Comparison of ENCODE assay signal across 1 cellular context in the genomic region with DNA sequence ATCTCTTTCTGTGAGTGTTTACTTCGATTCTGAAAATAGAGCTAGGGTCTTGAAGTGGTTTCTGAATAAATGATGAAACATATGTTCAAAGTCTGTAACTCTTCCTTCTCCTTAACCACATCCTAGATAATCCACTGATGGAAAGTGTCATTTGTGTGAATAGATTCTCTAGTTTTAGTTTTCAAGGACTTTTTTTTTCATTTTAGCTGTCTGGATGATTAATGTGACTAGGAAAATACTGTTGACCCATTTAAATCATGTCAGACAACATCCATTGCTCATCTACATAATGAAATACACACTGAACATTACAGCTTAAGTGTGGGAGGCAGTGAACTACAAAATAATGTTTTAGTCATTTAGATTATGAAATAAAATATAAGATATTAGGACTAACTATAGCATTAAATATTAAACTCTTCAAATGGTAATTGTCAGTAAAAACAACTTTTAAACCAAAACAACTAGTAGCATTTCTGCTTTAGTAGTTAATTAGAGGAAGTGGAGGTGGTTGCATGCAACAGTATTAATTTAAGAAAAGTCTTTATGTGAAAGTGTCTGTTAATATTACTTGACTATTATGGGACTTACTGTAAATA.
TF ChIP-seq lines count a peak whose summit lies in the region.

No MANE protein-coding gene starts in this region.

TF ChIP-seq in K562, 482 proteins besides CTCF, POLR2A, EP300 and RAD21 (continued from another document and continues in another):
- TF ChIP-seq, protein P1, sequence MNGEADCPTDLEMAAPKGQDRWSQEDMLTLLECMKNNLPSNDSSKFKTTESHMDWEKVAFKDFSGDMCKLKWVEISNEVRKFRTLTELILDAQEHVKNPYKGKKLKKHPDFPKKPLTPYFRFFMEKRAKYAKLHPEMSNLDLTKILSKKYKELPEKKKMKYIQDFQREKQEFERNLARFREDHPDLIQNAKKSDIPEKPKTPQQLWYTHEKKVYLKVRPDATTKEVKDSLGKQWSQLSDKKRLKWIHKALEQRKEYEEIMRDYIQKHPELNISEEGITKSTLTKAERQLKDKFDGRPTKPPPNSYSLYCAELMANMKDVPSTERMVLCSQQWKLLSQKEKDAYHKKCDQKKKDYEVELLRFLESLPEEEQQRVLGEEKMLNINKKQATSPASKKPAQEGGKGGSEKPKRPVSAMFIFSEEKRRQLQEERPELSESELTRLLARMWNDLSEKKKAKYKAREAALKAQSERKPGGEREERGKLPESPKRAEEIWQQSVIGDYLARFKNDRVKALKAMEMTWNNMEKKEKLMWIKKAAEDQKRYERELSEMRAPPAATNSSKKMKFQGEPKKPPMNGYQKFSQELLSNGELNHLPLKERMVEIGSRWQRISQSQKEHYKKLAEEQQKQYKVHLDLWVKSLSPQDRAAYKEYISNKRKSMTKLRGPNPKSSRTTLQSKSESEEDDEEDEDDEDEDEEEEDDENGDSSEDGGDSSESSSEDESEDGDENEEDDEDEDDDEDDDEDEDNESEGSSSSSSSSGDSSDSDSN (IDR thresholded peaks at IDR 0.05; ENCODE audit: borderline replicate concordance in 1 of 2, low read depth in 2 of 2, low read length in 2 of 2) = no peak
- TF ChIP-seq IFI16 (CRISPR knock-in tag; IDR thresholded peaks at IDR 0.05) = no peak
- TF ChIP-seq, protein P2, sequence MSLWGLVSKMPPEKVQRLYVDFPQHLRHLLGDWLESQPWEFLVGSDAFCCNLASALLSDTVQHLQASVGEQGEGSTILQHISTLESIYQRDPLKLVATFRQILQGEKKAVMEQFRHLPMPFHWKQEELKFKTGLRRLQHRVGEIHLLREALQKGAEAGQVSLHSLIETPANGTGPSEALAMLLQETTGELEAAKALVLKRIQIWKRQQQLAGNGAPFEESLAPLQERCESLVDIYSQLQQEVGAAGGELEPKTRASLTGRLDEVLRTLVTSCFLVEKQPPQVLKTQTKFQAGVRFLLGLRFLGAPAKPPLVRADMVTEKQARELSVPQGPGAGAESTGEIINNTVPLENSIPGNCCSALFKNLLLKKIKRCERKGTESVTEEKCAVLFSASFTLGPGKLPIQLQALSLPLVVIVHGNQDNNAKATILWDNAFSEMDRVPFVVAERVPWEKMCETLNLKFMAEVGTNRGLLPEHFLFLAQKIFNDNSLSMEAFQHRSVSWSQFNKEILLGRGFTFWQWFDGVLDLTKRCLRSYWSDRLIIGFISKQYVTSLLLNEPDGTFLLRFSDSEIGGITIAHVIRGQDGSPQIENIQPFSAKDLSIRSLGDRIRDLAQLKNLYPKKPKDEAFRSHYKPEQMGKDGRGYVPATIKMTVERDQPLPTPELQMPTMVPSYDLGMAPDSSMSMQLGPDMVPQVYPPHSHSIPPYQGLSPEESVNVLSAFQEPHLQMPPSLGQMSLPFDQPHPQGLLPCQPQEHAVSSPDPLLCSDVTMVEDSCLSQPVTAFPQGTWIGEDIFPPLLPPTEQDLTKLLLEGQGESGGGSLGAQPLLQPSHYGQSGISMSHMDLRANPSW (CRISPR knock-in tag; IDR thresholded peaks at IDR 0.05) = no peak
- TF ChIP-seq GTF2E2 (tag; IDR thresholded peaks at IDR 0.05) = no peak; the same call in 1 of the 2 replicates
- TF ChIP-seq MEF2D (tag; conservative IDR thresholded peaks at IDR 0.05; ENCODE audit: low read depth) = peak; percentile 88
- TF ChIP-seq ZZZ3 (IDR thresholded peaks at IDR 0.05) = no peak
- no peak for TF ChIP-seq PHF20 (IDR thresholded peaks at IDR 0.05; ENCODE audit: partially characterized antibody)
- TF ChIP-seq, protein P3, sequence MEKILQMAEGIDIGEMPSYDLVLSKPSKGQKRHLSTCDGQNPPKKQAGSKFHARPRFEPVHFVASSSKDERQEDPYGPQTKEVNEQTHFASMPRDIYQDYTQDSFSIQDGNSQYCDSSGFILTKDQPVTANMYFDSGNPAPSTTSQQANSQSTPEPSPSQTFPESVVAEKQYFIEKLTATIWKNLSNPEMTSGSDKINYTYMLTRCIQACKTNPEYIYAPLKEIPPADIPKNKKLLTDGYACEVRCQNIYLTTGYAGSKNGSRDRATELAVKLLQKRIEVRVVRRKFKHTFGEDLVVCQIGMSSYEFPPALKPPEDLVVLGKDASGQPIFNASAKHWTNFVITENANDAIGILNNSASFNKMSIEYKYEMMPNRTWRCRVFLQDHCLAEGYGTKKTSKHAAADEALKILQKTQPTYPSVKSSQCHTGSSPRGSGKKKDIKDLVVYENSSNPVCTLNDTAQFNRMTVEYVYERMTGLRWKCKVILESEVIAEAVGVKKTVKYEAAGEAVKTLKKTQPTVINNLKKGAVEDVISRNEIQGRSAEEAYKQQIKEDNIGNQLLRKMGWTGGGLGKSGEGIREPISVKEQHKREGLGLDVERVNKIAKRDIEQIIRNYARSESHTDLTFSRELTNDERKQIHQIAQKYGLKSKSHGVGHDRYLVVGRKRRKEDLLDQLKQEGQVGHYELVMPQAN (IDR thresholded peaks at IDR 0.05; ENCODE audit: borderline replicate concordance) = no peak
- TF ChIP-seq POLR2H (tag; IDR thresholded peaks at IDR 0.05; ENCODE audit: low read depth) = peak; percentile 85
- TF ChIP-seq CBFA2T2 (conservative IDR thresholded peaks at IDR 0.05) = no peak
- peak; percentile 69 for TF ChIP-seq EP400 (IDR thresholded peaks at IDR 0.05)
- TF ChIP-seq, protein P4, sequence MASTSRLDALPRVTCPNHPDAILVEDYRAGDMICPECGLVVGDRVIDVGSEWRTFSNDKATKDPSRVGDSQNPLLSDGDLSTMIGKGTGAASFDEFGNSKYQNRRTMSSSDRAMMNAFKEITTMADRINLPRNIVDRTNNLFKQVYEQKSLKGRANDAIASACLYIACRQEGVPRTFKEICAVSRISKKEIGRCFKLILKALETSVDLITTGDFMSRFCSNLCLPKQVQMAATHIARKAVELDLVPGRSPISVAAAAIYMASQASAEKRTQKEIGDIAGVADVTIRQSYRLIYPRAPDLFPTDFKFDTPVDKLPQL (IDR thresholded peaks at IDR 0.05; ENCODE audit: extremely low read depth, insufficient read length) = no peak
- TF ChIP-seq, protein P5, sequence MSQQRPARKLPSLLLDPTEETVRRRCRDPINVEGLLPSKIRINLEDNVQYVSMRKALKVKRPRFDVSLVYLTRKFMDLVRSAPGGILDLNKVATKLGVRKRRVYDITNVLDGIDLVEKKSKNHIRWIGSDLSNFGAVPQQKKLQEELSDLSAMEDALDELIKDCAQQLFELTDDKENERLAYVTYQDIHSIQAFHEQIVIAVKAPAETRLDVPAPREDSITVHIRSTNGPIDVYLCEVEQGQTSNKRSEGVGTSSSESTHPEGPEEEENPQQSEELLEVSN (IDR thresholded peaks at IDR 0.05; ENCODE audit: borderline replicate concordance in 1 of 2, extremely low read depth in 1 of 2, insufficient read depth in 1 of 2, insufficient read length in 1 of 2, low read depth in 1 of 2, low read length in 1 of 2, poor library complexity in 1 of 2, severe bottlenecking in 1 of 2) = no peak
- no peak for TF ChIP-seq ZNF57 (CRISPR knock-in tag; IDR thresholded peaks at IDR 0.05)
- no peak for TF ChIP-seq PHB2 (IDR thresholded peaks at IDR 0.05; ENCODE audit: low read depth)
- no peak for TF ChIP-seq TAF7 (tag; IDR thresholded peaks at IDR 0.05)
- TF ChIP-seq ZFP30 (CRISPR knock-in tag; IDR thresholded peaks at IDR 0.05; ENCODE audit: borderline replicate concordance) = no peak
- TF ChIP-seq, protein P6, sequence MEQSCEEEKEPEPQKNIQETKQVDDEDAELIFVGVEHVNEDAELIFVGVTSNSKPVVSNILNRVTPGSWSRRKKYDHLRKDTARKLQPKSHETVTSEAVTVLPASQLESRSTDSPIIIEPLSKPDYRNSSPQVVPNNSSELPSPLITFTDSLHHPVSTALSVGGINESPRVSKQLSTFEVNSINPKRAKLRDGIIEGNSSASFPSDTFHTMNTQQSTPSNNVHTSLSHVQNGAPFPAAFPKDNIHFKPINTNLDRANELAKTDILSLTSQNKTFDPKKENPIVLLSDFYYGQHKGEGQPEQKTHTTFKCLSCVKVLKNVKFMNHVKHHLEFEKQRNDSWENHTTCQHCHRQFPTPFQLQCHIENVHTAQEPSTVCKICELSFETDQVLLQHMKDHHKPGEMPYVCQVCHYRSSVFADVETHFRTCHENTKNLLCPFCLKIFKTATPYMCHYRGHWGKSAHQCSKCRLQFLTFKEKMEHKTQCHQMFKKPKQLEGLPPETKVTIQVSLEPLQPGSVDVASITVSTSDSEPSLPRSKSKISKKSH (CRISPR knock-in tag; IDR thresholded peaks at IDR 0.05) = no peak
- no peak for TF ChIP-seq RBM34 (IDR thresholded peaks at IDR 0.05; ENCODE audit: borderline replicate concordance, insufficient read depth, low read length)
- TF ChIP-seq TAF15 (IDR thresholded peaks at IDR 0.05; ENCODE audit: low read depth, low read length) = no peak
- no peak for TF ChIP-seq ATF1 (CRISPR knock-in tag; IDR thresholded peaks at IDR 0.05)
- peak; percentile 42; the same call in 1 of the 2 replicates for TF ChIP-seq ATF1 (tag; IDR thresholded peaks at IDR 0.05)
- no peak for TF ChIP-seq YBX1 (IDR thresholded peaks at IDR 0.05)
- TF ChIP-seq, protein P7, sequence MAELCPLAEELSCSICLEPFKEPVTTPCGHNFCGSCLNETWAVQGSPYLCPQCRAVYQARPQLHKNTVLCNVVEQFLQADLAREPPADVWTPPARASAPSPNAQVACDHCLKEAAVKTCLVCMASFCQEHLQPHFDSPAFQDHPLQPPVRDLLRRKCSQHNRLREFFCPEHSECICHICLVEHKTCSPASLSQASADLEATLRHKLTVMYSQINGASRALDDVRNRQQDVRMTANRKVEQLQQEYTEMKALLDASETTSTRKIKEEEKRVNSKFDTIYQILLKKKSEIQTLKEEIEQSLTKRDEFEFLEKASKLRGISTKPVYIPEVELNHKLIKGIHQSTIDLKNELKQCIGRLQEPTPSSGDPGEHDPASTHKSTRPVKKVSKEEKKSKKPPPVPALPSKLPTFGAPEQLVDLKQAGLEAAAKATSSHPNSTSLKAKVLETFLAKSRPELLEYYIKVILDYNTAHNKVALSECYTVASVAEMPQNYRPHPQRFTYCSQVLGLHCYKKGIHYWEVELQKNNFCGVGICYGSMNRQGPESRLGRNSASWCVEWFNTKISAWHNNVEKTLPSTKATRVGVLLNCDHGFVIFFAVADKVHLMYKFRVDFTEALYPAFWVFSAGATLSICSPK (IDR thresholded peaks at IDR 0.05; ENCODE audit: borderline replicate concordance) = no peak
- TF ChIP-seq ARHGAP35 (IDR thresholded peaks at IDR 0.05; ENCODE audit: partially characterized antibody) = no peak
- TF ChIP-seq, protein P8, sequence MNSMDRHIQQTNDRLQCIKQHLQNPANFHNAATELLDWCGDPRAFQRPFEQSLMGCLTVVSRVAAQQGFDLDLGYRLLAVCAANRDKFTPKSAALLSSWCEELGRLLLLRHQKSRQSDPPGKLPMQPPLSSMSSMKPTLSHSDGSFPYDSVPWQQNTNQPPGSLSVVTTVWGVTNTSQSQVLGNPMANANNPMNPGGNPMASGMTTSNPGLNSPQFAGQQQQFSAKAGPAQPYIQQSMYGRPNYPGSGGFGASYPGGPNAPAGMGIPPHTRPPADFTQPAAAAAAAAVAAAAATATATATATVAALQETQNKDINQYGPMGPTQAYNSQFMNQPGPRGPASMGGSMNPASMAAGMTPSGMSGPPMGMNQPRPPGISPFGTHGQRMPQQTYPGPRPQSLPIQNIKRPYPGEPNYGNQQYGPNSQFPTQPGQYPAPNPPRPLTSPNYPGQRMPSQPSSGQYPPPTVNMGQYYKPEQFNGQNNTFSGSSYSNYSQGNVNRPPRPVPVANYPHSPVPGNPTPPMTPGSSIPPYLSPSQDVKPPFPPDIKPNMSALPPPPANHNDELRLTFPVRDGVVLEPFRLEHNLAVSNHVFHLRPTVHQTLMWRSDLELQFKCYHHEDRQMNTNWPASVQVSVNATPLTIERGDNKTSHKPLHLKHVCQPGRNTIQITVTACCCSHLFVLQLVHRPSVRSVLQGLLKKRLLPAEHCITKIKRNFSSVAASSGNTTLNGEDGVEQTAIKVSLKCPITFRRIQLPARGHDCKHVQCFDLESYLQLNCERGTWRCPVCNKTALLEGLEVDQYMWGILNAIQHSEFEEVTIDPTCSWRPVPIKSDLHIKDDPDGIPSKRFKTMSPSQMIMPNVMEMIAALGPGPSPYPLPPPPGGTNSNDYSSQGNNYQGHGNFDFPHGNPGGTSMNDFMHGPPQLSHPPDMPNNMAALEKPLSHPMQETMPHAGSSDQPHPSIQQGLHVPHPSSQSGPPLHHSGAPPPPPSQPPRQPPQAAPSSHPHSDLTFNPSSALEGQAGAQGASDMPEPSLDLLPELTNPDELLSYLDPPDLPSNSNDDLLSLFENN (IDR thresholded peaks at IDR 0.05; ENCODE audit: low read depth in 2 of 2, low read length in 2 of 2) = no peak; a peak in 1 of 4 replicates
- TF ChIP-seq, protein P9, sequence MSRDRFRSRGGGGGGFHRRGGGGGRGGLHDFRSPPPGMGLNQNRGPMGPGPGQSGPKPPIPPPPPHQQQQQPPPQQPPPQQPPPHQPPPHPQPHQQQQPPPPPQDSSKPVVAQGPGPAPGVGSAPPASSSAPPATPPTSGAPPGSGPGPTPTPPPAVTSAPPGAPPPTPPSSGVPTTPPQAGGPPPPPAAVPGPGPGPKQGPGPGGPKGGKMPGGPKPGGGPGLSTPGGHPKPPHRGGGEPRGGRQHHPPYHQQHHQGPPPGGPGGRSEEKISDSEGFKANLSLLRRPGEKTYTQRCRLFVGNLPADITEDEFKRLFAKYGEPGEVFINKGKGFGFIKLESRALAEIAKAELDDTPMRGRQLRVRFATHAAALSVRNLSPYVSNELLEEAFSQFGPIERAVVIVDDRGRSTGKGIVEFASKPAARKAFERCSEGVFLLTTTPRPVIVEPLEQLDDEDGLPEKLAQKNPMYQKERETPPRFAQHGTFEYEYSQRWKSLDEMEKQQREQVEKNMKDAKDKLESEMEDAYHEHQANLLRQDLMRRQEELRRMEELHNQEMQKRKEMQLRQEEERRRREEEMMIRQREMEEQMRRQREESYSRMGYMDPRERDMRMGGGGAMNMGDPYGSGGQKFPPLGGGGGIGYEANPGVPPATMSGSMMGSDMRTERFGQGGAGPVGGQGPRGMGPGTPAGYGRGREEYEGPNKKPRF (IDR thresholded peaks at IDR 0.05; ENCODE audit: low read depth, low read length) = no peak
- TF ChIP-seq ARNT (IDR thresholded peaks at IDR 0.05) = peak in 1 of 2 experiments; percentile 84; a peak in 1 of 4 replicates
